Comparison of ENCODE assay signal across 15 cellular contexts in the genomic region with DNA sequence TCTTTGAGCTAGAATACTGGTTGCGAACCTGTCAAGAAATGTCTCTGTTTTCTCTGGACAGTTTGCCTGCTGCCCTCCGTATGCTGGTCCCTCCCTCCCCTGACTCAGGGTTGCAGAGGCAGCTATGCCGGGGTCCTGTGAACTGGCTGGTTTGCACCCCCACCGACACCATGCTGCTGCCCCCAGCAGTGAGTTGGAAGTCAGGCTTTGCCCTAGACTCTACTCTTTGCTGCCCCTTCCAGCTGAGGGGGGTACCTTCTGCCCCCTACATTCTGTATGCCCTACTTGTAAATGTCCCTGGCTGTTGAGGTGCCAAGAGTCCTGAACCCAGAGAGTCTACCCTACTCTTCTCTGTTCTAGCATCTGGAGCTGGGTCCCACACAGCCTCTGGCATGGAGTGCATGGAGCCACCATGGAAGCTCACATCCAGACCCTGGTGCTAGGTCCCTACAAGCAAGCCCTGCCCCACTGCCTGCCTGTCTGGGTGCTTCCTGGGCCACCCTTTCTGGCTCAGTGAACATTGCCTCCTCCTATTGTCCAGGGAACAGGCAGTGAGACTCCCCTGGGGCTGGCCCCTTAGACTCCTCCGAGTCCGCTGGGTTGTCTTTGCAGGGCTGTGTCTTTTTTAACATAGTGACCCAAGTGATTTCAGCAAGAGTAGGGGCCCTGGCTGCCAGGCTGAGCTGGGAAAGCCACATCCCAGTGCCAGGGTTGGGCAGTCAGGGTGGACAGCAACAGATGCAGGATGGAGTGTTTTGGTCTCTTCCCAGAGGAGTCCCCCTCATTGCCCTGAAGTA.
DNase-seq lines count a peak whose midpoint lies in the region; ATAC-seq and TF ChIP-seq lines count a peak whose summit lies in the region.
"Had no signal": no experiment of that assay in that cellular context is flagged by ENCODE, and none has a peak within 500 bp of the region (broad histone marks: within the 10 kb centered on the region; RNA-seq: fewer than 3 reads in every experiment).

No MANE protein-coding gene starts in this region.

- intact Hi-C loops in spleen (cut with DNase I; ENCODE audit: low total_unique reads) = no loop called here
- intact Hi-C loops in thyroid gland (cut with DNase I) = no loop called here

- H3K79me2 ChIP-seq in H9 (ENCODE audit: insufficient read depth, low read length) = no peaks in the 10 kb centered on the region

- no peaks in the 10 kb centered on the region for H3K9me3 Mint-ChIP-seq in H9
- H3K9me3 Mint-ChIP-seq: CD4-positive, CD25-positive, alpha-beta regulatory T cell had no signal

- H3K4ac ChIP-seq in H9 (ENCODE audit: low read depth, low read length) = no peak overlapping the region

- H3K36me3 ChIP-seq in spleen (no peaks in the 10 kb centered on the region), thyroid gland (no peaks in the 10 kb centered on the region)

- H3K23ac ChIP-seq in H9 (ENCODE audit: insufficient read length, low read depth, low read length) = no peak overlapping the region

- H3K4me1 Mint-ChIP-seq in H9 = no peaks in the 10 kb centered on the region
- H3K4me1 Mint-ChIP-seq: CD4-positive, CD25-positive, alpha-beta regulatory T cell had no signal

- DNase-seq in D341Med (ENCODE audit: low spot score) (peak; percentile 9), H9 (peak; percentile 19), islet precursor cell (peak; percentile 44), spleen (peak; percentile 71), thyroid gland (no peak), NCI-H345 (lab: John Stamatoyannopoulos, UW) (no peak)
- DNase-seq: CD4-positive, CD25-positive, alpha-beta regulatory T cell; DMS79; Kasumi-1; NCI-H1417; NCI-H1694 treated with DMSO at 0.1 percent for 48 hours; NCI-H446 treated with DMSO at 0.1 percent for 48 hours; NCI-H526 treated with DMSO at 0.1 percent for 48 hours; OCI-M1 had no signal

- no peak for TF ChIP-seq CTCF in H9 (conservative IDR thresholded peaks at IDR 0.05)
- TF ChIP-seq CTCF in spleen (IDR thresholded peaks at IDR 0.05 in 8 of 11, conservative IDR thresholded peaks at IDR 0.05 in 3 of 11) = no peak
- TF ChIP-seq CTCF in thyroid gland (IDR thresholded peaks at IDR 0.05) = no peak

- H3K4me3 Mint-ChIP-seq in H9 = no peak overlapping the region

- H3K56ac ChIP-seq in H9 (ENCODE audit: insufficient read length, low read depth, low read length) = no peak overlapping the region

- H3K27ac ChIP-seq in H9 (ENCODE audit: insufficient read length, low read depth, low read length) (no peak overlapping the region), spleen (no peak overlapping the region), thyroid gland (no peak overlapping the region)

- H2BK20ac ChIP-seq in H9 (ENCODE audit: low read depth, low read length, poor library complexity, severe bottlenecking) = no peak overlapping the region

- no peak for TF ChIP-seq POLR2A in spleen (IDR thresholded peaks at IDR 0.05)
- TF ChIP-seq POLR2A in thyroid gland (IDR thresholded peaks at IDR 0.05) = no peak

- H3K4me2 ChIP-seq in H9 (ENCODE audit: insufficient read depth, insufficient read length, low read length) = no peak overlapping the region

- no peak overlapping the region for H3K14ac ChIP-seq in H9 (ENCODE audit: insufficient read depth, low read length)

- no peaks in the 10 kb centered on the region for H3K27me3 ChIP-seq in H9 (ENCODE audit: insufficient read depth, low read length)
- H3K27me3 ChIP-seq in spleen (replicated peaks in 1 of 7) = no peaks in the 10 kb centered on the region
- no peaks in the 10 kb centered on the region for H3K27me3 ChIP-seq in thyroid gland

- H3K4me3 ChIP-seq in spleen = no peak overlapping the region
- H3K4me3 ChIP-seq in thyroid gland (replicated peaks in 1 of 3) = no peak overlapping the region

- no peaks in the 10 kb centered on the region for H3K23me2 ChIP-seq in H9 (ENCODE audit: insufficient read length, low read depth, low read length, poor library complexity, severe bottlenecking)

- no peak overlapping the region for H4K91ac ChIP-seq in H9 (ENCODE audit: insufficient read length, low read depth, low read length)

- no peak overlapping the region for H3K9ac ChIP-seq in H9 (ENCODE audit: extremely low read depth, insufficient read length, low read length)

- H4K20me1 ChIP-seq in H9 (ENCODE audit: control insufficient read depth, insufficient read depth, insufficient read length) = no peaks in the 10 kb centered on the region

- peak overlapping the region in 1 of 3 experiments; percentile 27; a peak in 1 of 7 replicates for H3K27ac Mint-ChIP-seq in H9
- H3K27ac Mint-ChIP-seq: CD4-positive, CD25-positive, alpha-beta regulatory T cell had no signal

- no peak overlapping the region for H4K8ac ChIP-seq in H9 (replicated peaks; ENCODE audit: insufficient read length, low read depth, low read length)

- H2AFZ ChIP-seq in H9 (ENCODE audit: low read length) = no peak overlapping the region

- no peak overlapping the region for H2AK5ac ChIP-seq in H9 (ENCODE audit: insufficient read length, low read length)

- H2BK120ac ChIP-seq in H9 (ENCODE audit: low read depth, low read length, poor library complexity, severe bottlenecking) = no peak overlapping the region

- no peak overlapping the region for H2BK15ac ChIP-seq in H9 (ENCODE audit: low read depth, low read length)

- no peaks in the 10 kb centered on the region for H3K27me3 Mint-ChIP-seq in H9 (ENCODE audit: low read depth)
- H3K27me3 Mint-ChIP-seq: CD4-positive, CD25-positive, alpha-beta regulatory T cell had no signal

- no peaks in the 10 kb centered on the region for H3K4me1 ChIP-seq in H9 (ENCODE audit: insufficient read depth, low read length)
- H3K4me1 ChIP-seq in spleen = peaks cover 0 to 5% (median 0%) of the 10 kb centered on the region in 6 donors
- no peaks in the 10 kb centered on the region for H3K4me1 ChIP-seq in thyroid gland

- H3T11ph ChIP-seq in H9 (ENCODE audit: low read length) = no peak overlapping the region

- no CpG with 5 or more reads among the region's 6 CpGs for WGBS in H9 (ENCODE audit: extremely low coverage, insufficient read length, low lambda C conversion rate)
- WGBS in spleen, 5 donors = 93 to 96% (median 95%) methylated on average over 6 of the region's 6 CpGs
- 93% methylated on average over 6 of the region's 6 CpGs for WGBS in thyroid gland, 2 donors

- H3K9me3 ChIP-seq in H9 (ENCODE audit: control insufficient read depth, low read depth, low read length) (no peaks in the 10 kb centered on the region), spleen (no peaks in the 10 kb centered on the region), thyroid gland (no peaks in the 10 kb centered on the region)

- H3K36me3 Mint-ChIP-seq in H9 (ENCODE audit: insufficient read depth in 1 of 3, low read depth in 3 of 3) = peaks cover 3 to 7% (median 4%) of the 10 kb centered on the region in 3 experiments; a peak in 3 of 7 replicates
- H3K36me3 Mint-ChIP-seq: CD4-positive, CD25-positive, alpha-beta regulatory T cell had no signal

- H4K5ac ChIP-seq in H9 (ENCODE audit: insufficient read length, low read depth, low read length) = no peak overlapping the region

- H2BK12ac ChIP-seq in H9 (ENCODE audit: insufficient read length, low read depth, low read length) = no peak overlapping the region

- H3K79me1 ChIP-seq in H9 (ENCODE audit: insufficient read depth, low read depth, low read length, poor library complexity, severe bottlenecking) = no peaks in the 10 kb centered on the region

- no peak overlapping the region for H3K18ac ChIP-seq in H9 (ENCODE audit: insufficient read length, low read depth, low read length)

- no peak for ATAC-seq in HG02798 (IDR thresholded peaks at IDR 0.05; ENCODE audit: poor library complexity, unreplicated experiment)

- no peak overlapping the region for H2BK5ac ChIP-seq in H9 (ENCODE audit: insufficient read length, low read length)

Comparison
In these comparisons a context has a peak if more than half of its experiments do, and no peak if none do; other contexts are left out.
1. DNase-seq: peak in D341Med (single experiment), H9 (single experiment), islet precursor cell (single experiment) and spleen (single experiment); none in thyroid gland (0 of 2) and NCI-H345 (single experiment).